Comparison of ENCODE assay signal across 12 cellular contexts in genomic region chr9:120937596-120937995, GRCh38. TPM values are rescaled to one million over a fixed set of nuclear protein-coding genes. Genes with fewer than 3 reads are reported as not detected.
DNase-seq lines count a peak whose midpoint lies in the region; TF ChIP-seq lines count a peak whose summit lies in the region.
"Had no signal": no experiment of that assay in that cellular context is flagged by ENCODE, and none has a peak within 500 bp of the region (broad histone marks: within the 10 kb centered on the region; RNA-seq: fewer than 3 reads in every experiment).

No MANE protein-coding gene starts in this region.

- H3K9me3 ChIP-seq in right atrium auricular region, result no peaks in the 10 kb centered on the region

- no peaks in the 10 kb centered on the region for H3K9me3 Mint-ChIP-seq in HFFc6
- H3K9me3 Mint-ChIP-seq in activated naive CD8-positive, alpha-beta T cell treated with anti-CD3 and anti-CD28 coated beads for 36 hours, result no peaks in the 10 kb centered on the region
- no peaks in the 10 kb centered on the region for H3K9me3 Mint-ChIP-seq in immature natural killer cell
- H3K9me3 Mint-ChIP-seq: dendritic cell treated with granulocyte-macrophage colony-stimulating factor and Interleukin-4, amounts not matched to agents 40 ng/mL and 50 ng/mL, for 4 days; naive B cell had no signal

- H3K36me3 Mint-ChIP-seq in HFFc6 (ENCODE audit: low read depth) (no peaks in the 10 kb centered on the region), immature natural killer cell (no peaks in the 10 kb centered on the region)
- no peaks in the 10 kb centered on the region for H3K36me3 Mint-ChIP-seq in activated naive CD8-positive, alpha-beta T cell treated with anti-CD3 and anti-CD28 coated beads for 36 hours
- H3K36me3 Mint-ChIP-seq: naive B cell had no signal

- H3K4me3 Mint-ChIP-seq in HFFc6, result peak overlapping the region; percentile 11
- H3K4me3 Mint-ChIP-seq in activated naive CD8-positive, alpha-beta T cell treated with anti-CD3 and anti-CD28 coated beads for 36 hours, result no peak overlapping the region
- H3K4me3 Mint-ChIP-seq in immature natural killer cell, result no peak overlapping the region
- H3K4me3 Mint-ChIP-seq: dendritic cell treated with granulocyte-macrophage colony-stimulating factor and Interleukin-4, amounts not matched to agents 40 ng/mL and 50 ng/mL, for 4 days had no signal

- H3K27me3 ChIP-seq in right atrium auricular region, result no peaks in the 10 kb centered on the region

- H3K4me1 Mint-ChIP-seq in HFFc6 (ENCODE audit: low read depth), result peaks cover 57% of the 10 kb centered on the region
- peaks cover 50% of the 10 kb centered on the region for H3K4me1 Mint-ChIP-seq in activated naive CD8-positive, alpha-beta T cell treated with anti-CD3 and anti-CD28 coated beads for 36 hours
- H3K4me1 Mint-ChIP-seq in immature natural killer cell, result peaks cover 32 to 39% of the 10 kb centered on the region in 2 donors

- DNase-seq in HFFc6 (peak; percentile 28), right atrium auricular region (ENCODE audit: low spot score) (no peak), stromal cell of bone marrow (ENCODE audit: low read depth) (peak; percentile 50), immature natural killer cell (no peak), HT-29 (ENCODE audit: low spot score) (no peak), AG08395 (ENCODE audit: low spot score) (no peak)
- DNase-seq in activated naive CD8-positive, alpha-beta T cell treated with anti-CD3 and anti-CD28 coated beads for 36 hours, result no peak
- no peak for DNase-seq in activated effector memory CD4-positive, alpha-beta T cell treated with anti-CD3 and anti-CD28 coated beads, Interleukin-2, amount 50 U/mL, for 16 hours
- DNase-seq: activated T-cell treated with anti-CD3 and anti-CD28 coated beads for 4 hours, naive B cell, NCI-H524 had no signal

- TF ChIP-seq CTCF in HFFc6 (IDR thresholded peaks at IDR 0.05), result no peak; the same call in 1 of the 2 replicates
- no peak for TF ChIP-seq CTCF in right atrium auricular region (IDR thresholded peaks at IDR 0.05)

- H3K4me1 ChIP-seq in right atrium auricular region, result peaks cover 0 to 46% of the 10 kb centered on the region in 2 donors

- no peak overlapping the region for H3K4me3 ChIP-seq in right atrium auricular region

- H3K27me3 Mint-ChIP-seq in HFFc6 (ENCODE audit: insufficient read depth) (0 out of 2 replicates have a peak, but pooled peaks cover 2% of the 10 kb centered on the region), immature natural killer cell (ENCODE audit: low read depth in 3 of 3) (peaks cover 2 to 4% (median 4%) of the 10 kb centered on the region in 3 donors)
- H3K27me3 Mint-ChIP-seq in activated naive CD8-positive, alpha-beta T cell treated with anti-CD3 and anti-CD28 coated beads for 36 hours, result no peaks in the 10 kb centered on the region
- H3K27me3 Mint-ChIP-seq: dendritic cell treated with granulocyte-macrophage colony-stimulating factor and Interleukin-4, amounts not matched to agents 40 ng/mL and 50 ng/mL, for 4 days had no signal

- no peaks in the 10 kb centered on the region for H3K36me3 ChIP-seq in right atrium auricular region

- H3K27ac ChIP-seq in right atrium auricular region, result peak overlapping the region; percentile 71 to 81

- peak overlapping the region; percentile 92 for H3K27ac Mint-ChIP-seq in HFFc6
- peak overlapping the region; percentile 100 for H3K27ac Mint-ChIP-seq in activated naive CD8-positive, alpha-beta T cell treated with anti-CD3 and anti-CD28 coated beads for 36 hours
- H3K27ac Mint-ChIP-seq in immature natural killer cell, result no peak overlapping the region
- H3K27ac Mint-ChIP-seq: dendritic cell treated with granulocyte-macrophage colony-stimulating factor and Interleukin-4, amounts not matched to agents 40 ng/mL and 50 ng/mL, for 4 days had no signal

RNA-seq across cellular contexts. Expression of gene TRAF1, which starts 11.0 kb away (rescaled TPM):
- 1 to 10 TPM in 1 of 6 experiments, under 1 TPM in 5; 0.54 to 1.0 (median 0.87) TPM for total RNA-seq in HFFc6 (2021; fragmentation: NEBNext Ultra II Directional; extraction: Animal tissue kit (Norgen Biotek cat#: 25700))
- 100 to 1,000 TPM; 169 to 170 TPM for total RNA-seq in activated naive CD8-positive, alpha-beta T cell treated with anti-CD3 and anti-CD28 coated beads for 36 hours
- total RNA-seq in right atrium auricular region, result 1 to 10 TPM; 2.0 to 3.0 TPM
- 1 to 10 TPM in 2 of 3 donors, under 1 TPM in 1; 0.67 to 3.4 (median 1.5) TPM for polyA plus RNA-seq in immature natural killer cell
- total RNA-seq in HT-29 (2014; rRNA removed; shearing (Covaris generic)), result 0.41 and 0.73 TPM in 2 replicates

Comparison
In these comparisons a context has a peak if more than half of its experiments do, and no peak if none do; other contexts are left out.
1. DNase-seq: peak in HFFc6 (single experiment) and stromal cell of bone marrow (single experiment); none in activated naive CD8-positive, alpha-beta T cell treated with anti-CD3 and anti-CD28 coated beads for 36 hours (single experiment), right atrium auricular region (single experiment), immature natural killer cell (0 of 3), HT-29 (single experiment), AG08395 (single experiment) and activated effector memory CD4-positive, alpha-beta T cell treated with anti-CD3 and anti-CD28 coated beads, Interleukin-2, amount 50 U/mL, for 16 hours (single experiment).
2. H3K27ac Mint-ChIP-seq: peak in HFFc6 (single experiment) and activated naive CD8-positive, alpha-beta T cell treated with anti-CD3 and anti-CD28 coated beads for 36 hours (single experiment); none in immature natural killer cell (0 of 6).
3. RNA of gene TRAF1, which starts 11.0 kb away (total RNA-seq): 169 to 170 TPM in activated naive CD8-positive, alpha-beta T cell treated with anti-CD3 and anti-CD28 coated beads for 36 hours; 2.0 to 3.0 TPM in right atrium auricular region, 0.54 to 1.0 TPM in HFFc6 and 0.41 to 0.73 TPM in HT-29; every median in the first group is over 10 times any median in the second.